8 cellular contexts compared by ENCODE assay signal in the genomic region with DNA sequence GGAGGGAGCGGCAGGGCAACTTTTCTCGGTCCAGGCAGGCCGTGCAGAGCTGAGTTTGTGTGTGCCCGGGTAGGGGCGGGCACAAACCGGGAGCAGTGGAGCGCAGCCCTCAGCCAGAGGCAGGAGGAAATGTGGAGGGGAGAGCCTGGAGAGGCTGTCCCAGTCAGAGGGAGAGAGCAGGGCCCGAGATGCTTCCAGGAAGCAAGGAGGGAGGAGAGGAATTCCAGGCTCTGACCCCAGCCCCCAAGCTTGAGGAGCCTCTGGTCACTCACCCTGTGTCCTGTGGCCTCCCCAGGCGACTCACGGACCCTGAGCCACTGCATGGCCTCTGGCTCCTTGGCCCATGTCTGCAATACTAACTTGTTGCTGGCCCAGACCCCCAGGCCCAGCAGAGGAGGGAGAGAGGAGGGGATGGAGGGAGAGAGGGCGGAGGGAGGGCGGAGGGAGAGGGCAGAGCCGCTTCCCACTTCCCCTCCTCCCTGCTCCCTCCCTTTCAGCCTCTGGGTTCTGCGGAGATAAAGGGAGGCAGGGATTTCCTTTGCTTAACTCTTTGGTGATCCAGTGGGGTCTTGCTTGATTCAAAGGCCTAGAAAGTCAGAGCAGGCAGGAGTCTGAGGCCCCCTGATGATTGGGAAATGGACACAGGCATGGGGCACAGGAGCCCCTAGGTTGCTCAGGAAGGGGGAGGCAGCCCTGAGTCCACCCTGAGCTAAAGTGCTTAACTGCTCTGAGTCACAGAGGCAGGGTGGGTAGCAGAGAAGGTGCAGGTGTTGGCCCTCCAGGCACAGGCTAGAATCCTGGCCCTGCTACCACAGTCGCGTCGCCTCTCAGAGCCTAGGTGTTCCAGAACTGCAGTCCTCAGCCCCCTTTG. TPM values are rescaled to one million over a fixed set of nuclear protein-coding genes. Genes with fewer than 3 reads are reported as not detected.
DNase-seq lines count a peak whose midpoint lies in the region; ATAC-seq, FAIRE-seq and TF ChIP-seq lines count a peak whose summit lies in the region.

TSS of gene C1QTNF6 (minus strand) at position 357 of the 871 bp plus-strand sequence. CDS start at position 323, 34 bp downstream.

- 0% methylated on average over 6 of the region's 17 CpGs for WGBS in A549 (ENCODE audit: missing lambda C conversion rate)

- intact Hi-C loops in lower lobe of right lung (cut with DNase I) (no loop called here), uterus (cut with DNase I; ENCODE audit: low total_unique reads) (no loop called here)

- H3K27me3 ChIP-seq in lower lobe of right lung (ENCODE audit: low read depth) = no peaks in the 10 kb centered on the region
- H3K27me3 ChIP-seq in uterus = no peaks in the 10 kb centered on the region

- H3K27ac ChIP-seq in A549 (peak within 1 kb of the TSS; percentile 99 to 100), lower lobe of right lung (peak within 1 kb of the TSS; percentile 87), uterus (peak within 1 kb of the TSS; percentile 93 to 96)

- H3K4me1 ChIP-seq in A549 (peaks cover 82% of the 10 kb centered on the region), lower lobe of right lung (peaks cover 66% of the 10 kb centered on the region), uterus (peaks cover 11 to 17% of the 10 kb centered on the region in 2 donors)

- H3K4me2 ChIP-seq in A549 = peak within 1 kb of the TSS; percentile 96

- ATAC-seq in A549 = peak; percentile 69 to 77
- ATAC-seq in lower lobe of right lung = peak; percentile 59 to 68
- ATAC-seq in HG03159 (IDR thresholded peaks at IDR 0.05; ENCODE audit: unreplicated experiment) = no peak

- no peak for TF ChIP-seq CTCF in A549 (IDR thresholded peaks at IDR 0.05)
- TF ChIP-seq CTCF in lower lobe of right lung (IDR thresholded peaks at IDR 0.05) = no peak
- no peak for TF ChIP-seq CTCF in uterus (IDR thresholded peaks at IDR 0.05)

- DNase-seq in A549 (ENCODE audit: low read depth in 1 of 2, low spot score in 1 of 2) (peak in 1 of 2 experiments; percentile 54), KBM-7 (peak; percentile 38), dermis blood vessel endothelial cell (peak; percentile 49), lower lobe of right lung (peak; percentile 45), uterus (peak; percentile 57 to 62), COR-L47 (lab: John Stamatoyannopoulos, UW) (no peak), SKM-1 treated with dmso at 0.1 percent for 144 hours (lab: John Stamatoyannopoulos, UW; ENCODE audit: unreplicated experiment) (no peak)

- CTCF ChIA-PET in A549 (lab: Yijun Ruan, JAX) = interaction anchor here (0.6 to 2.1 kb wide), 5 partner anchors 9 to 21 kb away, joined by 3 to 15 read pairs (median 6); no protein-coding TSS in a partner anchor

- no peak for TF ChIP-seq EP300 in A549 (IDR thresholded peaks at IDR 0.05)

- in situ Hi-C loops in KBM-7 (cut with MboI; ENCODE audit: low pct_unique_long_range_greater_than_20kb, low sequenced_read_pairs) = no loop called here

- H3K36me3 ChIP-seq in lower lobe of right lung (no peaks in the 10 kb centered on the region), uterus (no peaks in the 10 kb centered on the region)

- no peak for FAIRE-seq in A549 (lab: Jason Lieb, UNC)

- H3K4me3 ChIP-seq in A549 (peak within 1 kb of the TSS; percentile 60), lower lobe of right lung (peak within 1 kb of the TSS; percentile 51), uterus (peak within 1 kb of the TSS; percentile 32 to 37)

- H3K9me3 ChIP-seq in A549 (no peaks in the 10 kb centered on the region), lower lobe of right lung (no peaks in the 10 kb centered on the region), uterus (no peaks in the 10 kb centered on the region)

- no peak for TF ChIP-seq RAD21 in A549 (conservative IDR thresholded peaks at IDR 0.05 in 1 of 2, IDR thresholded peaks at IDR 0.05 in 1 of 2)

- POLR2A ChIA-PET in A549 (lab: Yijun Ruan, JAX) = interaction anchor here (1.1 to 2.0 kb wide), 3 partner anchors 10 to 21 kb away, joined by 3 to 9 read pairs (median 9); no protein-coding TSS in a partner anchor

- TF ChIP-seq POLR2A in A549 (IDR thresholded peaks at IDR 0.05; ENCODE audit: low read length) (peak; percentile 18), uterus (IDR thresholded peaks at IDR 0.05) (no peak)

TF ChIP-seq in A549, 52 proteins besides CTCF, POLR2A, EP300 and RAD21:
- TF ChIP-seq MAX (IDR thresholded peaks at IDR 0.05) = peak; percentile 16; the same call in 1 of the 2 replicates
- no peak for TF ChIP-seq MAZ (IDR thresholded peaks at IDR 0.05; ENCODE audit: borderline replicate concordance, low read depth, low read length)
TF ChIP-seq in A549: peak in this region for 1.

RNA-seq across cellular contexts. Expression of gene C1QTNF6, which starts in this region (rescaled TPM):
- polyA plus RNA-seq in A549 (2011; rRNA removed) (18.6 and 24.7 TPM in 2 replicates), A549 (2017; fragmentation: RNase III; extraction: RNeasy Plus Mini Kit Qiagen cat#74134 plus additional on column Dnase treatment) (17.6 to 26.7 TPM (median 24.5 TPM) in 3 replicates)
- polyA plus RNA-seq in A549 (2012; cell fraction: cytosol; rRNA removed) = 14.8 and 26.9 TPM in 2 replicates
- 33.8 and 39.1 TPM in 2 replicates for polyA plus RNA-seq in A549 (2012; cell fraction: nucleus; rRNA removed)
- 11.1 and 12.9 TPM in 2 replicates for polyA minus RNA-seq in A549 (2011; rRNA and poly(A)+ RNA removed)
- total RNA-seq in dermis blood vessel endothelial cell (3.1 and 12.5 TPM in 2 replicates), lower lobe of right lung (5.3 TPM), uterus (10 to 100 TPM in 1 of 4 donors, 1 to 10 TPM in 2, under 1 TPM in 1; 0.29 to 16.0 (median 3.1) TPM)

Comparison
In these comparisons a context has a peak if more than half of its experiments do, and no peak if none do; other contexts are left out.
1. DNase-seq: peak in KBM-7 (single experiment), dermis blood vessel endothelial cell (single experiment), lower lobe of right lung (single experiment) and uterus (2 of 2); none in COR-L47 (single experiment) and SKM-1 treated with dmso at 0.1 percent for 144 hours (single experiment).
2. Peak in every context shown above with its lines, with median percentiles within 50 percentile points of each other: H3K27ac ChIP-seq and H3K4me3 ChIP-seq.